ENCODE assay signal across 8 cellular contexts in the genomic region with DNA sequence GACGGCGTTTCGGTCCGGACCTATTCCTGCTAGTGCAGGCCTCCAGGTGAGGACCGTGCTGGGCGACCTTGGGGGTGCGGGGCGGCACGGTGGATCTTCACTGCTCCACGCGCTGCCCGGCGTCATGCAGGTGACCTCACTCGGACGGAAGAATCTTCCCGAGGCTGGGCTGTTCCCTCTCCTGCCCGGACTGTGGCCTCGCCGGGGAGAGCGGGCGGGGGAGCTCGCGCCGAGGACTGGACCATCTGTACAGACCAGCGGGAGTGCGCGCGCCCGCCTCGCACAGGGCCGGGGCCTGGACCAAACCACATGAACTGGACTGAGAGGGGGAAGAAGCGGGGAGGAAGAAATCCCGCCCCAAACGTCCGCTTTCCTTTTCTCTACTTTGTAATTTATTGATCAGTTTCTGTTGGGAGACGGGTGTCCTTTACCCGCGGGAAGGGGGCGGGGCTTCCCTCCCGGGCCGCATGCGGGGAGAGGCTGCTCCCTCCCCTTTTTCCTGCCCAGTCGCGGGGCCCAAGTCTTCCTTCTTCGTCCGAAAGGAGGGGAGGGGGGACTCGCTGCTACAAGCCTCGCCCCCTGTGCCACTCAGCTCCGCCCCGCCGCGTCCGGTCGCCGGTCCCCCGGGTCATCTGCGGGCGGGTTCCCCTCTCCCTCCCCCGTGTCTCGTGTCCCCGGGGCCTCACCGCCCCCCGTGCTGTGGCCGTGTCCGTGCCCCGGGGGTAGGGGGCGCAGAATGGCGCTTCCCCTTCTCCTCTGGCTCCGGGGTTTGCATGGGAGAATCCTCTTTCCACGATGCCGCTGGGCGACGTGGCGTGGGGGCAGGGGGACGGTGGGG. TPM values are rescaled to one million over a fixed set of nuclear protein-coding genes. Genes with fewer than 3 reads are reported as not detected.
DNase-seq lines count a peak whose midpoint lies in the region; ATAC-seq and TF ChIP-seq lines count a peak whose summit lies in the region.

No MANE protein-coding gene starts in this region.

- no peaks in the 10 kb centered on the region for H3F3A ChIP-seq in MM.1S (ENCODE audit: insufficient read depth, low read length)

- CTCF ChIA-PET in RWPE1 (lab: Yijun Ruan, JAX): interaction anchor here (0.6 to 1.3 kb wide), 2 partner anchors 31 to 49 kb away, joined by 4 to 6 read pairs; no protein-coding TSS in a partner anchor

- H4K20me1 ChIP-seq in MM.1S (ENCODE audit: insufficient read depth, low read length): no peaks in the 10 kb centered on the region

- peak overlapping the region; percentile 99 for H3K4me2 ChIP-seq in MM.1S (ENCODE audit: low read depth, low read length)

- peak overlapping the region; percentile 46; the same call in 1 of the 2 replicates for H3K9ac ChIP-seq in MM.1S (ENCODE audit: low read length)

- intact Hi-C loops in Right ventricle myocardium superior (cut with DNase I): no loop called here

- no peaks in the 10 kb centered on the region for H3K79me2 ChIP-seq in MM.1S (ENCODE audit: low read length)

- H3K9me3 ChIP-seq in MM.1S (replicated peaks; ENCODE audit: insufficient read depth, low read length) (no peaks in the 10 kb centered on the region), neutrophil (peaks cover 4% of the 10 kb centered on the region)

- H3K4me3 ChIP-seq in MM.1S (ENCODE audit: low read length) (peak overlapping the region; percentile 69), neutrophil (ENCODE audit: low read depth in 1 of 2, low read length in 1 of 2) (peak overlapping the region; percentile 46 to 60)

- H3K27ac ChIP-seq in MM.1S (ENCODE audit: low read length) (no peak overlapping the region), RWPE1 (peak overlapping the region; percentile 87), neutrophil (no peak overlapping the region)

- DNase-seq in ELF-1 (ENCODE audit: low read depth, low spot score) (peak; percentile 93), MM.1S (peak; percentile 69), RWPE1 (ENCODE audit: low spot score) (peak; percentile 84), amniotic epithelial cell (ENCODE audit: low read depth) (peak; percentile 70), Right ventricle myocardium superior (peak; percentile 88)

- no peaks in the 10 kb centered on the region for H3K9me2 ChIP-seq in MM.1S (replicated peaks; ENCODE audit: insufficient read depth, low read length)

- H3K36me3 ChIP-seq in MM.1S (replicated peaks; ENCODE audit: insufficient read depth, low read length) (no peaks in the 10 kb centered on the region), neutrophil (no peaks in the 10 kb centered on the region)

- peak overlapping the region; percentile 81 for H2AFZ ChIP-seq in MM.1S (ENCODE audit: low read length)

- peak; percentile 71 for ATAC-seq in Right ventricle myocardium superior (ENCODE audit: poor library complexity)
- ATAC-seq in HG03039 (IDR thresholded peaks at IDR 0.05; ENCODE audit: unreplicated experiment): no peak
- ATAC-seq in GM18498 (IDR thresholded peaks at IDR 0.05; ENCODE audit: unreplicated experiment): no peak

- H3K27me3 ChIP-seq in MM.1S (replicated peaks; ENCODE audit: insufficient read depth, low read length) (peaks cover 67% of the 10 kb centered on the region), neutrophil (peaks cover 100% of the 10 kb centered on the region)

- TF ChIP-seq CTCF in MM.1S (IDR thresholded peaks at IDR 0.05; ENCODE audit: low read length) (no peak), RWPE1 (conservative IDR thresholded peaks at IDR 0.05; ENCODE audit: low read depth) (no peak), neutrophil (IDR thresholded peaks at IDR 0.05) (no peak)

- H3K4me1 ChIP-seq in MM.1S (ENCODE audit: low read length) (peaks cover 10% of the 10 kb centered on the region; the same call in 1 of the 2 replicates), neutrophil (ENCODE audit: control insufficient read depth in 1 of 2, insufficient read depth in 1 of 2, low read depth in 1 of 2, low read length in 1 of 2) (peaks cover 20 to 29% of the 10 kb centered on the region in 2 experiments)

- POLR2A ChIA-PET in RWPE1 (lab: Yijun Ruan, JAX; ENCODE audit: low non-redundant PET): interaction anchor here (0.6 kb wide), 1 partner anchor 9 kb away, joined by 3 read pairs; no protein-coding TSS in a partner anchor

RNA-seq across cellular contexts. Expression of gene HRC, which starts 4.9 kb away (rescaled TPM):
- 878 TPM for total RNA-seq in Right ventricle myocardium superior

RNA-seq across cellular contexts. Expression of gene TRPM4, which starts 7.3 kb away (rescaled TPM):
- total RNA-seq in Right ventricle myocardium superior: 24.8 TPM

RNA-seq across cellular contexts. Expression of gene PPFIA3, which starts 31.0 kb away (rescaled TPM):
- total RNA-seq in Right ventricle myocardium superior: 5.0 TPM

RNA-seq across cellular contexts. Expression of gene C19orf73, which starts 31.4 kb away (rescaled TPM):
- 1.3 TPM for total RNA-seq in Right ventricle myocardium superior

RNA-seq across cellular contexts. Expression of gene LIN7B, which starts 36.2 kb away (rescaled TPM):
- 21.3 TPM for total RNA-seq in Right ventricle myocardium superior
